In genomic region chr12:104670439-104671406, GRCh38 we compare ENCODE assay signal across 9 cellular contexts.
A peak's percentile ranks its signal among the peaks of the same experiment; 100 is the strongest.
DNase-seq lines count a peak whose midpoint lies in the region; ATAC-seq and TF ChIP-seq lines count a peak whose summit lies in the region.
"Had no signal": no experiment of that assay in that cellular context is flagged by ENCODE, and none has a peak within 500 bp of the region (broad histone marks: within the 10 kb centered on the region; RNA-seq: fewer than 3 reads in every experiment).

No MANE protein-coding gene starts in this region.

- 59% methylated on average over 6 of the region's 6 CpGs for WGBS in right cardiac atrium

- DNase-seq in activated CD4-positive, alpha-beta T cell treated with anti-CD3 and anti-CD28 coated beads, Interleukin-2, amount 10 ng/mL, durations not matched to agents 7 days and 5 days: no peak
- DNase-seq in activated CD4-positive, alpha-beta T cell treated with anti-CD3 and anti-CD28 coated beads for 4 hours: no peak
- no peak for DNase-seq in T-helper 2 cell treated with Interferon-gamma antibody and Interleukin-4, amounts not matched to agents 5 μg/mL and 100 μg/mL, for 36 hours (ENCODE audit: low spot score)
- no peak for DNase-seq in right cardiac atrium
- DNase-seq in thoracic aorta (ENCODE audit: low spot score): no peak
- no peak for DNase-seq in GF-D8 (lab: John Stamatoyannopoulos, UW)
- DNase-seq: NCI-H1417 treated with DMSO at 0.1 percent for 48 hours had no signal

- peak overlapping the region; percentile 54 for H3K4me3 Mint-ChIP-seq in activated CD4-positive, alpha-beta T cell treated with anti-CD3 and anti-CD28 coated beads, Interleukin-2, amount 10 ng/mL, durations not matched to agents 7 days and 5 days
- H3K4me3 Mint-ChIP-seq in T-helper 2 cell treated with Interferon-gamma antibody and Interleukin-4, amounts not matched to agents 5 μg/mL and 100 μg/mL, for 36 hours: peak overlapping the region; percentile 76

- POLR2A ChIA-PET in activated CD4-positive, alpha-beta T cell treated with anti-CD3 and anti-CD28 coated beads, Interleukin-2, amount 10 ng/mL, durations not matched to agents 7 days and 5 days (lab: Charles Lee): no interaction called here

- H3K27ac ChIP-seq in right cardiac atrium (ENCODE audit: low read length) (peak overlapping the region; percentile 88), thoracic aorta (peak overlapping the region; percentile 75 to 81)

- H3K4me1 Mint-ChIP-seq in activated CD4-positive, alpha-beta T cell treated with anti-CD3 and anti-CD28 coated beads, Interleukin-2, amount 10 ng/mL, durations not matched to agents 7 days and 5 days: peaks cover 48% of the 10 kb centered on the region
- H3K4me1 Mint-ChIP-seq in T-helper 2 cell treated with Interferon-gamma antibody and Interleukin-4, amounts not matched to agents 5 μg/mL and 100 μg/mL, for 36 hours (ENCODE audit: low read depth): peaks cover 50% of the 10 kb centered on the region

- H3K4me3 ChIP-seq in right cardiac atrium (ENCODE audit: low read length): no peak overlapping the region
- no peak overlapping the region for H3K4me3 ChIP-seq in thoracic aorta

- H3K27ac Mint-ChIP-seq in activated CD4-positive, alpha-beta T cell treated with anti-CD3 and anti-CD28 coated beads, Interleukin-2, amount 10 ng/mL, durations not matched to agents 7 days and 5 days: peak overlapping the region; percentile 77
- peak overlapping the region; percentile 93 for H3K27ac Mint-ChIP-seq in T-helper 2 cell treated with Interferon-gamma antibody and Interleukin-4, amounts not matched to agents 5 μg/mL and 100 μg/mL, for 36 hours

- peaks cover 8% of the 10 kb centered on the region for H3K36me3 Mint-ChIP-seq in activated CD4-positive, alpha-beta T cell treated with anti-CD3 and anti-CD28 coated beads, Interleukin-2, amount 10 ng/mL, durations not matched to agents 7 days and 5 days (ENCODE audit: low read depth)
- peaks cover 10% of the 10 kb centered on the region for H3K36me3 Mint-ChIP-seq in T-helper 2 cell treated with Interferon-gamma antibody and Interleukin-4, amounts not matched to agents 5 μg/mL and 100 μg/mL, for 36 hours (ENCODE audit: low read depth)

- H3K9me3 Mint-ChIP-seq in activated CD4-positive, alpha-beta T cell treated with anti-CD3 and anti-CD28 coated beads, Interleukin-2, amount 10 ng/mL, durations not matched to agents 7 days and 5 days: no peaks in the 10 kb centered on the region
- H3K9me3 Mint-ChIP-seq in T-helper 2 cell treated with Interferon-gamma antibody and Interleukin-4, amounts not matched to agents 5 μg/mL and 100 μg/mL, for 36 hours: no peaks in the 10 kb centered on the region

- H3K4me1 ChIP-seq in right cardiac atrium (ENCODE audit: control insufficient read depth, insufficient read depth, low read length): peaks cover 32% of the 10 kb centered on the region
- H3K4me1 ChIP-seq in thoracic aorta (ENCODE audit: control insufficient read depth in 1 of 2, low read depth in 2 of 2): peaks cover 46 to 80% of the 10 kb centered on the region in 2 donors

- H3K36me3 ChIP-seq in thoracic aorta: no peaks in the 10 kb centered on the region

- ATAC-seq in right cardiac atrium (no peak), thoracic aorta (ENCODE audit: insufficient number of reproducible peaks, low FRiP score, low read depth) (no peak), HG03354 (IDR thresholded peaks at IDR 0.05; ENCODE audit: poor library complexity, severe bottlenecking, unreplicated experiment) (no peak), GM19397 (IDR thresholded peaks at IDR 0.05; ENCODE audit: unreplicated experiment) (no peak)

- TF ChIP-seq CTCF in thoracic aorta (IDR thresholded peaks at IDR 0.05): no peak

- H3K27me3 ChIP-seq in right cardiac atrium (ENCODE audit: control insufficient read depth, insufficient read depth) (no peaks in the 10 kb centered on the region), thoracic aorta (replicated peaks; ENCODE audit: insufficient read depth) (no peaks in the 10 kb centered on the region)

- intact Hi-C loops in right cardiac atrium (cut with DNase I): loop anchor here in 1 of 4 donors (5.0 to 10.0 kb wide), 2 partner anchors 204 to 213 kb away; partner anchors contain the start of gene CHST11

- H3K9me3 ChIP-seq in right cardiac atrium (ENCODE audit: control insufficient read depth, low read length): no peaks in the 10 kb centered on the region
- no peaks in the 10 kb centered on the region for H3K9me3 ChIP-seq in thoracic aorta

- H3K27me3 Mint-ChIP-seq in activated CD4-positive, alpha-beta T cell treated with anti-CD3 and anti-CD28 coated beads, Interleukin-2, amount 10 ng/mL, durations not matched to agents 7 days and 5 days: no peaks in the 10 kb centered on the region
- no peaks in the 10 kb centered on the region for H3K27me3 Mint-ChIP-seq in T-helper 2 cell treated with Interferon-gamma antibody and Interleukin-4, amounts not matched to agents 5 μg/mL and 100 μg/mL, for 36 hours (ENCODE audit: low read depth)

- CTCF ChIA-PET in activated CD4-positive, alpha-beta T cell treated with anti-CD3 and anti-CD28 coated beads, Interleukin-2, amount 10 ng/mL, durations not matched to agents 7 days and 5 days (lab: Charles Lee): interaction anchor here (0.8 to 1.6 kb wide), 3 partner anchors 9 to 289 kb away, joined by 3 to 6 read pairs (median 4); no protein-coding TSS in a partner anchor
